Comparison of ENCODE assay signal across 20 cellular contexts in the genomic region with DNA sequence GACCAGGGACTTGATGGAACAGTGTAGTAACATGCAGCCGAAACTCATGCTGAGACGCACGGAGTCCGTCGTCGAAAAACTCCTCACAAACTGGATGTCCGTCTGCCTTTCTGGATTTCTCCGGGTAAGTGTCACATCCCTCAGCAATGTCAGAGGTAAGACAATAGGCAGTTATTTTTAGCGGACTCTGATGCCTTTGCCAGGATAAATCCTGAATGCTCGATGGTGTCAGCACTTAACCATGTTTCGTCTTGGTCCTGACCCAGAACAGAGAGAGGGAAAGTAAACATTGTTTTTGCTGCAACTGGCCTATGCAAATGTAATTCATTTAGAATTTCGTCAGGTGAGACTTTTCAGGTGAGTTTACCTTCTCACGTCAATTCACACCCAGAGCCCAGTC.
DNase-seq lines count a peak whose midpoint lies in the region; ATAC-seq, FAIRE-seq and TF ChIP-seq lines count a peak whose summit lies in the region.
"Had no signal": no experiment of that assay in that cellular context is flagged by ENCODE, and none has a peak within 500 bp of the region (broad histone marks: within the 10 kb centered on the region; RNA-seq: fewer than 3 reads in every experiment).

No MANE protein-coding gene starts in this region.

- H3K4ac ChIP-seq in H9 (ENCODE audit: low read depth, low read length): no peak overlapping the region
- H3K4ac ChIP-seq in H1 (replicated peaks; ENCODE audit: insufficient read length, low read depth, low read length): no peak overlapping the region

- no CpG with 5 or more reads among the region's 13 CpGs for WGBS in H9 (ENCODE audit: extremely low coverage, insufficient read length, low lambda C conversion rate)
- 58% methylated on average over 13 of the region's 13 CpGs; no CpG with 5 or more reads in 1 of the 2 experiments for WGBS in H1 (ENCODE audit: extremely low coverage in 1 of 2, insufficient coverage in 1 of 2, insufficient read length in 1 of 2, insufficient replicate concordance in 2 of 2, low coverage in 1 of 2, low lambda C conversion rate in 2 of 2, missing lambda C conversion rate in 1 of 2), 2 experiments
- 88 to 93% (median 93%) methylated on average over 13 of the region's 13 CpGs for WGBS in spleen, 5 donors

- H2BK12ac ChIP-seq in H9 (ENCODE audit: insufficient read length, low read depth, low read length) (peak overlapping the region; percentile 1), H1 (ENCODE audit: low read depth, low read length) (peak overlapping the region; percentile 94)

- TF ChIP-seq CTCF in H9 (conservative IDR thresholded peaks at IDR 0.05) (no peak), H1 (IDR thresholded peaks at IDR 0.05; ENCODE audit: control extremely low read depth in 1 of 3, insufficient read depth in 1 of 3, low read depth in 1 of 3, low read length in 3 of 3) (no peak), spleen (IDR thresholded peaks at IDR 0.05 in 8 of 11, conservative IDR thresholded peaks at IDR 0.05 in 3 of 11) (no peak)

- H3K79me2 ChIP-seq in H9 (ENCODE audit: insufficient read depth, low read length) (no peaks in the 10 kb centered on the region), H1 (ENCODE audit: control insufficient read depth in 1 of 2, insufficient read depth in 2 of 2, low read length in 2 of 2) (no peaks in the 10 kb centered on the region)

- FAIRE-seq in H1 (lab: Jason Lieb, UNC): no peak

- H3K27ac ChIP-seq in H9 (ENCODE audit: insufficient read length, low read depth, low read length): peak overlapping the region; percentile 81
- peak overlapping the region; percentile 52 for H3K27ac ChIP-seq in H1 (ENCODE audit: low read depth, low read length)
- H3K27ac ChIP-seq in spleen: peak overlapping the region in 5 of 8 donors; percentile 85 to 94 (median 89)
- H3K27ac ChIP-seq: epithelial cell of prostate had no signal

- H3K4me3 ChIP-seq in H1 (ENCODE audit: extremely low read depth in 1 of 4, insufficient read depth in 2 of 4, low read depth in 3 of 4, low read length in 4 of 4) (peak overlapping the region in 1 of 4 experiments; percentile 27; a peak in 1 of 8 replicates), spleen (no peak overlapping the region)

- H4K8ac ChIP-seq in H9 (replicated peaks; ENCODE audit: insufficient read length, low read depth, low read length): no peak overlapping the region
- no peak overlapping the region for H4K8ac ChIP-seq in H1 (ENCODE audit: extremely low read depth, insufficient read depth, low read length)

- H3K27me3 Mint-ChIP-seq in H9 (ENCODE audit: low read depth): peaks cover 12% of the 10 kb centered on the region
- peaks cover 3 to 11% (median 6%) of the 10 kb centered on the region in 3 donors for H3K27me3 Mint-ChIP-seq in immature natural killer cell (ENCODE audit: low read depth in 3 of 3)
- H3K27me3 Mint-ChIP-seq: activated B cell treated with CpG ODN at 0.5 μM for 24 hours; activated naive CD8-positive, alpha-beta T cell had no signal

- H3K4me2 ChIP-seq in H9 (ENCODE audit: insufficient read depth, insufficient read length, low read length) (peak overlapping the region; percentile 23), H1 (ENCODE audit: insufficient read depth in 1 of 2, low read depth in 2 of 2, low read length in 2 of 2) (peak overlapping the region; percentile 25 to 45)

- H3K36me3 ChIP-seq in H1 (ENCODE audit: control insufficient read depth in 2 of 4, insufficient read depth in 4 of 4, low read length in 3 of 4) (no peaks in the 10 kb centered on the region), spleen (peaks cover 0 to 75% (median 19%) of the 10 kb centered on the region in 6 donors)

- TF ChIP-seq POLR2A in H1 (IDR thresholded peaks at IDR 0.05; ENCODE audit: control extremely low read depth in 1 of 2, low read depth in 2 of 2, low read length in 2 of 2) (no peak), spleen (IDR thresholded peaks at IDR 0.05) (no peak)

- H3K18ac ChIP-seq in H9 (ENCODE audit: insufficient read length, low read depth, low read length) (peak overlapping the region; percentile 12), H1 (ENCODE audit: extremely low read depth, low read length) (peak overlapping the region; percentile 91)

- H2BK5ac ChIP-seq in H9 (ENCODE audit: insufficient read length, low read length) (no peak overlapping the region), H1 (ENCODE audit: low read depth, low read length) (peak overlapping the region; percentile 85; the same call in 1 of the 2 replicates)

- TF ChIP-seq RAD21 in H1 (IDR thresholded peaks at IDR 0.05 in 1 of 2, conservative IDR thresholded peaks at IDR 0.05 in 1 of 2; ENCODE audit: low read depth in 2 of 2, low read length in 2 of 2): no peak

- no peaks in the 10 kb centered on the region for H3K27me3 ChIP-seq in H9 (ENCODE audit: insufficient read depth, low read length)
- H3K27me3 ChIP-seq in H1 (replicated peaks in 1 of 4; ENCODE audit: control insufficient read depth in 3 of 4, extremely low read depth in 1 of 4, insufficient read depth in 3 of 4, low read length in 3 of 4): peaks cover 0 to 3% (median 2%) of the 10 kb centered on the region in 4 experiments; a peak in 2 of 7 replicates
- H3K27me3 ChIP-seq in spleen (replicated peaks in 1 of 7): no peaks in the 10 kb centered on the region

- ATAC-seq in GM19397 (IDR thresholded peaks at IDR 0.05; ENCODE audit: unreplicated experiment) (no peak), GM21786 (IDR thresholded peaks at IDR 0.05; ENCODE audit: unreplicated experiment) (no peak), HG02610 (IDR thresholded peaks at IDR 0.05; ENCODE audit: unreplicated experiment) (no peak)
- ATAC-seq: activated T-cell treated with anti-CD3 and anti-CD28 coated beads, Interleukin-2, amount 50 U/mL, for 72 hours; stimulated activated naive CD8-positive, alpha-beta T cell treated with anti-CD3 and anti-CD28 coated beads, Interleukin-15, Interleukin-2, amounts not matched to agents 100 U/mL and 50 U/mL, for 24 hours had no signal

- H3K4me1 ChIP-seq in H9 (ENCODE audit: insufficient read depth, low read length) (peaks cover 18% of the 10 kb centered on the region; the same call in 1 of the 2 replicates), H1 (replicated peaks in 1 of 4; ENCODE audit: control insufficient read depth in 3 of 4, insufficient read depth in 4 of 4, low read length in 3 of 4) (peaks cover 20 to 37% (median 29%) of the 10 kb centered on the region in 4 experiments), spleen (peaks cover 18 to 59% (median 38%) of the 10 kb centered on the region in 6 donors)
- H3K4me1 ChIP-seq: Caco-2 had no signal

- DNase-seq in H9: no peak
- no peak for DNase-seq in H1 (ENCODE audit: low read depth in 1 of 2, low spot score in 2 of 2)
- no peak for DNase-seq in immature natural killer cell
- no peak for DNase-seq in spleen
- DNase-seq in superior temporal gyrus (ENCODE audit: extremely low spot score): no peak
- DNase-seq: activated B cell treated with CpG ODN at 0.5 μM for 24 hours; activated T-cell treated with anti-CD3 and anti-CD28 coated beads, Interleukin-2, amount 50 U/mL, for 72 hours; Caco-2; dermis blood vessel endothelial cell; foreskin melanocyte; NCI-H1105; SIG-M5; stimulated activated naive CD8-positive, alpha-beta T cell treated with anti-CD3 and anti-CD28 coated beads, Interleukin-15, Interleukin-2, amounts not matched to agents 100 U/mL and 50 U/mL, for 24 hours had no signal

- H3K4me3 Mint-ChIP-seq in H9 (peak overlapping the region in 1 of 2 experiments; percentile 56; a peak in 3 of 5 replicates), immature natural killer cell (peak overlapping the region in 3 of 5 donors; percentile 9 to 30 (median 27))
- H3K4me3 Mint-ChIP-seq: activated B cell treated with CpG ODN at 0.5 μM for 24 hours; activated naive CD8-positive, alpha-beta T cell; neural crest cell; T-helper 1 cell treated with Interleukin-12 subunit alpha and Interleukin-12 subunit beta and Interleukin-4 antibody, amounts not matched to agents 30 μg/mL and 1 μg/mL, for 36 hours had no signal

- CTCF ChIA-PET in H1 (lab: Charles Lee; ENCODE audit: partially characterized antibody): interaction anchor here (0.9 to 1.6 kb wide), 3 partner anchors 10 to 253 kb away, joined by 3 to 4 read pairs (median 3); no protein-coding TSS in a partner anchor

- H2BK120ac ChIP-seq in H9 (ENCODE audit: low read depth, low read length, poor library complexity, severe bottlenecking) (no peak overlapping the region), H1 (replicated peaks; ENCODE audit: low read depth, low read length) (peak overlapping the region; percentile 14)

- peaks cover 0 to 5% (median 2%) of the 10 kb centered on the region in 3 experiments; a peak in 4 of 7 replicates for H3K36me3 Mint-ChIP-seq in H9 (ENCODE audit: insufficient read depth in 1 of 3, low read depth in 3 of 3)
- peaks cover 17 to 20% (median 20%) of the 10 kb centered on the region in 3 donors for H3K36me3 Mint-ChIP-seq in immature natural killer cell

- no peak overlapping the region for H4K91ac ChIP-seq in H9 (ENCODE audit: insufficient read length, low read depth, low read length)
- H4K91ac ChIP-seq in H1 (replicated peaks; ENCODE audit: insufficient read length, low read length): peak overlapping the region; percentile 83

- no peak overlapping the region for H3K56ac ChIP-seq in H9 (ENCODE audit: insufficient read length, low read depth, low read length)
- no peak overlapping the region for H3K56ac ChIP-seq in H1 (replicated peaks; ENCODE audit: insufficient read length, low read depth, low read length)

- H2BK15ac ChIP-seq in H9 (ENCODE audit: low read depth, low read length) (no peak overlapping the region), H1 (ENCODE audit: low read length) (0 out of 2 replicates have a peak overlapping the region, but pooled peaks have one; percentile 82)

- H3K23me2 ChIP-seq in H9 (ENCODE audit: insufficient read length, low read depth, low read length, poor library complexity, severe bottlenecking) (no peaks in the 10 kb centered on the region), H1 (ENCODE audit: low read depth, low read length) (no peaks in the 10 kb centered on the region; the same call in 1 of the 2 replicates)

- H3T11ph ChIP-seq in H9 (ENCODE audit: low read length): no peak overlapping the region

- no peaks in the 10 kb centered on the region for H3K9me3 ChIP-seq in H9 (ENCODE audit: control insufficient read depth, low read depth, low read length)
- H3K9me3 ChIP-seq in H1 (ENCODE audit: insufficient read depth in 2 of 2, low read depth in 1 of 2, low read length in 1 of 2): no peaks in the 10 kb centered on the region
- no peaks in the 10 kb centered on the region for H3K9me3 ChIP-seq in spleen
- H3K9me3 ChIP-seq: Caco-2 had no signal

- H3K23ac ChIP-seq in H9 (ENCODE audit: insufficient read length, low read depth, low read length): no peak overlapping the region
- no peak overlapping the region for H3K23ac ChIP-seq in H1 (ENCODE audit: insufficient read length)

- intact Hi-C loops in spleen (cut with DNase I; ENCODE audit: low total_unique reads): no loop called here

- H2AFZ ChIP-seq in H9 (ENCODE audit: low read length) (no peak overlapping the region), H1 (ENCODE audit: low read length) (peak overlapping the region; percentile 12; the same call in 1 of the 2 replicates)

- H2BK20ac ChIP-seq in H9 (ENCODE audit: low read depth, low read length, poor library complexity, severe bottlenecking) (no peak overlapping the region), H1 (ENCODE audit: low read length) (peak overlapping the region; percentile 100)

- H3K9me3 Mint-ChIP-seq in H9 (peaks cover 0 to 2% of the 10 kb centered on the region in 2 experiments; a peak in 2 of 5 replicates), immature natural killer cell (no peaks in the 10 kb centered on the region)
- H3K9me3 Mint-ChIP-seq: activated B cell treated with CpG ODN at 0.5 μM for 24 hours; activated T-cell treated with anti-CD3 and anti-CD28 coated beads, Interleukin-2, amount 50 U/mL, for 72 hours; neural crest cell; T-helper 1 cell treated with Interleukin-12 subunit alpha and Interleukin-12 subunit beta and Interleukin-4 antibody, amounts not matched to agents 30 μg/mL and 1 μg/mL, for 36 hours had no signal

- peak overlapping the region; percentile 73 to 99 (median 99) for H3K27ac Mint-ChIP-seq in H9
- H3K27ac Mint-ChIP-seq in immature natural killer cell: no peak overlapping the region
- H3K27ac Mint-ChIP-seq: activated naive CD8-positive, alpha-beta T cell; T-helper 1 cell treated with Interleukin-12 subunit alpha and Interleukin-12 subunit beta and Interleukin-4 antibody, amounts not matched to agents 30 μg/mL and 1 μg/mL, for 36 hours had no signal

- POLR2A ChIA-PET in H1 (lab: Charles Lee; ENCODE audit: partially characterized antibody): interaction anchor here (0.7 to 2.0 kb wide), 5 partner anchors 24 to 354 kb away, joined by 3 to 5 read pairs (median 4); no protein-coding TSS in a partner anchor

- H3K79me1 ChIP-seq in H9 (ENCODE audit: insufficient read depth, low read depth, low read length, poor library complexity, severe bottlenecking) (no peaks in the 10 kb centered on the region), H1 (ENCODE audit: low read depth, low read length) (no peaks in the 10 kb centered on the region)

- no peak overlapping the region for H3K9ac ChIP-seq in H9 (ENCODE audit: extremely low read depth, insufficient read length, low read length)
- peak overlapping the region in 2 of 4 experiments; percentile 33 to 40; a peak in 4 of 7 replicates for H3K9ac ChIP-seq in H1 (replicated peaks in 1 of 4; ENCODE audit: extremely low read depth in 1 of 4, low read depth in 3 of 4, low read length in 3 of 4)

- H4K20me1 ChIP-seq in H9 (ENCODE audit: control insufficient read depth, insufficient read depth, insufficient read length): no peaks in the 10 kb centered on the region
- H4K20me1 ChIP-seq in H1 (replicated peaks in 1 of 2; ENCODE audit: control insufficient read depth in 1 of 2, insufficient read depth in 2 of 2, low read length in 2 of 2): no peaks in the 10 kb centered on the region

- no peak for TF ChIP-seq EP300 in H1 (IDR thresholded peaks at IDR 0.05; ENCODE audit: borderline replicate concordance in 1 of 2, low read depth in 2 of 2, low read length in 2 of 2)

- H3K14ac ChIP-seq in H9 (ENCODE audit: insufficient read depth, low read length): peak overlapping the region; percentile 26; the same call in 1 of the 2 replicates
- no peak overlapping the region for H3K14ac ChIP-seq in H1 (ENCODE audit: insufficient read length)

- peaks cover 49 to 63% of the 10 kb centered on the region in 2 experiments for H3K4me1 Mint-ChIP-seq in H9
- peaks cover 38 to 47% of the 10 kb centered on the region in 2 donors for H3K4me1 Mint-ChIP-seq in immature natural killer cell

- H4K5ac ChIP-seq in H9 (ENCODE audit: insufficient read length, low read depth, low read length) (no peak overlapping the region), H1 (ENCODE audit: insufficient read length, low read depth, low read length) (peak overlapping the region; percentile 65)

- H2AK5ac ChIP-seq in H9 (ENCODE audit: insufficient read length, low read length) (no peak overlapping the region), H1 (ENCODE audit: low read depth, low read length) (peak overlapping the region; percentile 70)

Comparison
In these comparisons a context has a peak if more than half of its experiments do, and no peak if none do; other contexts are left out.
1. H3K27ac Mint-ChIP-seq: peak in H9 (3 of 3); none in immature natural killer cell (0 of 6).
2. Peak in every context shown above with its lines, with median percentiles within 50 percentile points of each other: H3K27ac ChIP-seq.